ENCODE assay signal across 27 cellular contexts in the genomic region with DNA sequence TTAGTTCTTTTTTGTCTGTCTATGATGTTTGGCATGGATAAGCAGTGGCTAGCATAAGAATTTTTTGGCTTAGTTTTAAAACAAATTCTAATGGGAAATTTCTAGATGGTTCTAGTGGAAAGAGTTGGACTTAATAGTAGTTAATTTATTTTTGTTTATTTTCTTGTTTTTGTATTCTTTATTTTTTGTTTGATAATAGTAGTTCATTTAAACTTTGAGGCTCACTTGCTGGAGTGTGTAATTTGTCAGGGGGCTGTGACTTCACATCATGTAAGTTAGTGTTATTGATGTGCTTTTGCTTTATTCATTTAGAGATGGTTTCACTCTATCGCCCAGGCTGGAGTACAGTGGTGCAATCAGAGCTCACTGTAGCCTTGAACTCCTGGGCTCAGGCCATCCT.
"Had no signal": no experiment of that assay in that cellular context is flagged by ENCODE, and none has a peak within 500 bp of the region (broad histone marks: within the 10 kb centered on the region; RNA-seq: fewer than 3 reads in every experiment).

No MANE protein-coding gene starts in this region.

- ATAC-seq: activated CD8-positive, alpha-beta T cell treated with anti-CD3 and anti-CD28 coated beads for 36 hours; activated naive CD8-positive, alpha-beta T cell treated with anti-CD3 and anti-CD28 coated beads, Interleukin-2, amount 50 U/mL, for 24 hours; activated T-cell treated with anti-CD3 and anti-CD28 coated beads, Interleukin-2, amount 50 U/mL, for 4 hours; activated T-cell treated with anti-CD3 and anti-CD28 coated beads, Interleukin-2, amount 50 U/mL, for 72 hours; activated T-helper 17 cell treated with anti-CD3 and anti-CD28 coated beads, Interleukin-2, amount 50 U/mL, for 72 hours had no signal

- DNase-seq: activated B cell treated with CpG ODN at 0.5 μM for 24 hours; activated CD4-positive, alpha-beta memory T cell treated with anti-CD3 and anti-CD28 coated beads for 36 hours; activated CD4-positive, alpha-beta T cell treated with anti-CD3 and anti-CD28 coated beads for 4 hours; activated CD4-positive, alpha-beta T cell treated with anti-CD3 and anti-CD28 coated beads, Interleukin-2, amount 10 ng/mL, durations not matched to agents 24 days and 14 days; activated CD4-positive, alpha-beta T cell treated with anti-CD3 and anti-CD28 coated beads, Interleukin-2, amount 50 U/mL, for 1 hour; activated CD4-positive, alpha-beta T cell treated with anti-CD3 and anti-CD28 coated beads, Interleukin-2, amount 50 U/mL, for 4 hours; activated CD4-positive, CD25-positive, alpha-beta regulatory T cell treated with anti-CD3 and anti-CD28 coated beads, Interleukin-2, amount 50 U/mL, for 72 hours; activated CD8-positive, alpha-beta memory T cell treated with anti-CD3 and anti-CD28 coated beads, Interleukin-2, amount 50 U/mL, for 4 hours; activated CD8-positive, alpha-beta T cell treated with anti-CD3 and anti-CD28 coated beads for 36 hours; activated naive CD4-positive, alpha-beta T cell treated with anti-CD3 and anti-CD28 coated beads, Interleukin-2, amount 10 ng/mL, durations not matched to agents 7 days and 5 days; activated naive CD4-positive, alpha-beta T cell treated with Interleukin-2 at 50 U/mL for 16 hours; activated naive CD8-positive, alpha-beta T cell treated with anti-CD3 and anti-CD28 coated beads, Interleukin-2, amount 10 ng/mL, durations not matched to agents 7 days and 5 days; activated naive CD8-positive, alpha-beta T cell treated with anti-CD3 and anti-CD28 coated beads, Interleukin-2, amount 50 U/mL, for 24 hours; activated T-cell treated with anti-CD3 and anti-CD28 coated beads for 4 hours; activated T-cell treated with anti-CD3 and anti-CD28 coated beads, Interleukin-2, amount 50 U/mL, for 1 hour; activated T-cell treated with anti-CD3 and anti-CD28 coated beads, Interleukin-2, amount 50 U/mL, for 4 hours; activated T-cell treated with anti-CD3 and anti-CD28 coated beads, Interleukin-2, amount 50 U/mL, for 72 hours; amygdala; anterior cingulate cortex; caudate nucleus; T-helper 1 cell; T-helper 2 cell; T-helper 9 cell had no signal

- H3K4me1 ChIP-seq: ascending aorta had no signal

- H3K27me3 ChIP-seq: ascending aorta, cardiac muscle cell had no signal

- H3K27ac ChIP-seq: ascending aorta, cardiac muscle cell, VCaP had no signal

- H3K36me3 ChIP-seq: ascending aorta, cardiac muscle cell had no signal

- H3K9me3 ChIP-seq: ascending aorta had no signal

- H3K4me3 ChIP-seq: ascending aorta, cardiac muscle cell had no signal
